ENCODE assay signal across 1 cellular context in the genomic region with DNA sequence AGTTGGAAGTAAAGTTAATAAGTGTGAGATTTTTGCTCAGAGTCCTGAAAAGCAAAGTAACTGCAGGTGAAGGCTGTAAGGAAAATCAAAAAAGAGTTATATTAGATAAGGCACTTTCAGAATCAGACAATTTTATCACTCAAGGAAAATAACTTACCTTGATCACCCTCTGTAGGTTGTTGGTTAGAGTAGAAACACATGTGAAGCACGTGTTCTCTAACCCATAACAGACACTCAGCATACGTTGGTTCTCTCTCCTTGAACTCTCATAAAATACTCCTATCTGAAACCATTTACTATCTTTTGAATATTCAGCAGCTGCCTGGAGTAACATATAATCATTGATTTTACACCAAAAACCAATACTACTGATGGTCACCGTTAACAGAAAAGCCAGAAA.
TF ChIP-seq lines count a peak whose summit lies in the region.

No MANE protein-coding gene starts in this region.

TF ChIP-seq in HepG2, 621 proteins besides CTCF, POLR2A, EP300 and RAD21:
- TF ChIP-seq, protein P1, sequence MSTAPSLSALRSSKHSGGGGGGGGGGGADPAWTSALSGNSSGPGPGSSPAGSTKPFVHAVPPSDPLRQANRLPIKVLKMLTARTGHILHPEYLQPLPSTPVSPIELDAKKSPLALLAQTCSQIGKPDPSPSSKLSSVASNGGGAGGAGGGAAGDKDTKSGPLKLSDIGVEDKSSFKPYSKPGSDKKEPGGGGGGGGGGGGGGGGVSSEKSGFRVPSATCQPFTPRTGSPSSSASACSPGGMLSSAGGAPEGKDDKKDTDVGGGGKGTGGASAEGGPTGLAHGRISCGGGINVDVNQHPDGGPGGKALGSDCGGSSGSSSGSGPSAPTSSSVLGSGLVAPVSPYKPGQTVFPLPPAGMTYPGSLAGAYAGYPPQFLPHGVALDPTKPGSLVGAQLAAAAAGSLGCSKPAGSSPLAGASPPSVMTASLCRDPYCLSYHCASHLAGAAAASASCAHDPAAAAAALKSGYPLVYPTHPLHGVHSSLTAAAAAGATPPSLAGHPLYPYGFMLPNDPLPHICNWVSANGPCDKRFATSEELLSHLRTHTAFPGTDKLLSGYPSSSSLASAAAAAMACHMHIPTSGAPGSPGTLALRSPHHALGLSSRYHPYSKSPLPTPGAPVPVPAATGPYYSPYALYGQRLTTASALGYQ (CRISPR knock-in tag; IDR thresholded peaks at IDR 0.05) = no peak
- TF ChIP-seq ZNF670 (CRISPR knock-in tag; IDR thresholded peaks at IDR 0.05; ENCODE audit: borderline replicate concordance) = no peak
- TF ChIP-seq HNRNPLL (IDR thresholded peaks at IDR 0.05; ENCODE audit: low read depth, low read length, poor library complexity, severe bottlenecking) = no peak
- TF ChIP-seq, protein P2, sequence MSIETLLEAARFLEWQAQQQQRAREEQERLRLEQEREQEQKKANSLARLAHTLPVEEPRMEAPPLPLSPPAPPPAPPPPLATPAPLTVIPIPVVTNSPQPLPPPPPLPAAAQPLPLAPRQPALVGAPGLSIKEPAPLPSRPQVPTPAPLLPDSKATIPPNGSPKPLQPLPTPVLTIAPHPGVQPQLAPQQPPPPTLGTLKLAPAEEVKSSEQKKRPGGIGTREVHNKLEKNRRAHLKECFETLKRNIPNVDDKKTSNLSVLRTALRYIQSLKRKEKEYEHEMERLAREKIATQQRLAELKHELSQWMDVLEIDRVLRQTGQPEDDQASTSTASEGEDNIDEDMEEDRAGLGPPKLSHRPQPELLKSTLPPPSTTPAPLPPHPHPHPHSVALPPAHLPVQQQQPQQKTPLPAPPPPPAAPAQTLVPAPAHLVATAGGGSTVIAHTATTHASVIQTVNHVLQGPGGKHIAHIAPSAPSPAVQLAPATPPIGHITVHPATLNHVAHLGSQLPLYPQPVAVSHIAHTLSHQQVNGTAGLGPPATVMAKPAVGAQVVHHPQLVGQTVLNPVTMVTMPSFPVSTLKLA (IDR thresholded peaks at IDR 0.05) = peak; percentile 80
- no peak for TF ChIP-seq TP53 (CRISPR knock-in tag; conservative IDR thresholded peaks at IDR 0.05)
- TF ChIP-seq, protein P3, sequence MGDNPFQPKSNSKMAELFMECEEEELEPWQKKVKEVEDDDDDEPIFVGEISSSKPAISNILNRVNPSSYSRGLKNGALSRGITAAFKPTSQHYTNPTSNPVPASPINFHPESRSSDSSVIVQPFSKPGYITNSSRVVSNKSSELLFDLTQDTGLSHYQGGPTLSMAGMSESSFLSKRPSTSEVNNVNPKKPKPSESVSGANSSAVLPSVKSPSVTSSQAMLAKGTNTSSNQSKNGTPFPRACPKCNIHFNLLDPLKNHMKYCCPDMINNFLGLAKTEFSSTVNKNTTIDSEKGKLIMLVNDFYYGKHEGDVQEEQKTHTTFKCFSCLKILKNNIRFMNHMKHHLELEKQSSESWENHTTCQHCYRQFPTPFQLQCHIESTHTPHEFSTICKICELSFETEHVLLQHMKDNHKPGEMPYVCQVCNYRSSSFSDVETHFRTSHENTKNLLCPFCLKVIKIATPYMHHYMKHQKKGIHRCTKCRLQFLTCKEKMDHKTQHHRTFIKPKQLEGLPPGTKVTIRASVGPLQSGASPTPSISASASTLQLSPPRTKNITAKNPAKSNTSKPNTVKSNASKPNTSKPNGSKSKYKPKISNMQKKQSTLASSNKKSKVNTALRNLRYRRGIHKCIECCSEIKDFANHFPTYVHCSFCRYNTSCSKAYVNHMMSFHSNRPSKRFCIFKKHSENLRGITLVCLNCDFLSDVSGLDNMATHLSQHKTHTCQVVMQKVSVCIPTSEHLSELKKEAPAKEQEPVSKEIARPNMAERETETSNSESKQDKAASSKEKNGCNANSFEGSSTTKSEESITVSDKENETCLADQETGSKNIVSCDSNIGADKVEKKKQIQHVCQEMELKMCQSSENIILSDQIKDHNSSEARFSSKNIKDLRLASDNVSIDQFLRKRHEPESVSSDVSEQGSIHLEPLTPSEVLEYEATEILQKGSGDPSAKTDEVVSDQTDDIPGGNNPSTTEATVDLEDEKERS (CRISPR knock-in tag; IDR thresholded peaks at IDR 0.05) = no peak
- no peak for TF ChIP-seq TBX2 (CRISPR knock-in tag; IDR thresholded peaks at IDR 0.05; ENCODE audit: borderline replicate concordance)
TF ChIP-seq in HepG2: peak in this region for 1.
